ENCODE assay signal across 8 cellular contexts in genomic region chr2:27356382-27357181, GRCh38. TPM values are rescaled to one million over a fixed set of nuclear protein-coding genes. Genes with fewer than 3 reads are reported as not detected.
DNase-seq lines count a peak whose midpoint lies in the region; ATAC-seq, FAIRE-seq and TF ChIP-seq lines count a peak whose summit lies in the region.

Gene GTF3C2 (minus strand): TSS chr2:27356764. CDS start chr2:27343554, 13,210 bp downstream.

- H3K79me2 ChIP-seq in OCI-LY7 (ENCODE audit: insufficient read depth, low read depth, low read length), result peaks cover 66% of the 10 kb centered on the region
- H3K79me2 ChIP-seq in endothelial cell of umbilical vein (ENCODE audit: control insufficient read depth, insufficient read depth, low read length), result peaks cover 60% of the 10 kb centered on the region

- H3K9me3 ChIP-seq in OCI-LY7 (ENCODE audit: low read length) (no peaks in the 10 kb centered on the region), endothelial cell of umbilical vein (replicated peaks; ENCODE audit: control insufficient read depth, insufficient read depth, low read length) (no peaks in the 10 kb centered on the region)

- H3K4me2 ChIP-seq in OCI-LY7 (ENCODE audit: low read length) (peak within 1 kb of the TSS; percentile 97), endothelial cell of umbilical vein (ENCODE audit: insufficient read depth, low read length) (peak within 1 kb of the TSS; percentile 99)

- peak within 1 kb of the TSS; percentile 95 for H3K9ac ChIP-seq in endothelial cell of umbilical vein (replicated peaks; ENCODE audit: extremely low read depth, insufficient read depth, low read length)

- peak within 1 kb of the TSS; percentile 77 for H3K4me3 ChIP-seq in OCI-LY7 (ENCODE audit: low read depth, low read length, poor library complexity, severe bottlenecking)
- H3K4me3 ChIP-seq in endothelial cell of umbilical vein (replicated peaks in 1 of 3; ENCODE audit: insufficient read depth in 1 of 3, low read depth in 1 of 3, low read length in 3 of 3), result peak within 1 kb of the TSS; percentile 40 to 90 (median 63)

- BruUV-seq in OCI-LY7 (replicated peaks; lab: Mats Ljungman, UMichigan) (no TSS peak), endothelial cell of umbilical vein (replicated peaks; lab: Mats Ljungman, UMichigan) (TSS peak; percentile 61)

- H2AFZ ChIP-seq in OCI-LY7 (ENCODE audit: low read length) (peak within 1 kb of the TSS; percentile 77), endothelial cell of umbilical vein (ENCODE audit: low read depth, low read length) (peak within 1 kb of the TSS; percentile 83)

- peaks cover 29% of the 10 kb centered on the region for H3K4me1 ChIP-seq in OCI-LY7 (ENCODE audit: insufficient read depth, low read length, poor library complexity, severe bottlenecking)
- H3K4me1 ChIP-seq in endothelial cell of umbilical vein (ENCODE audit: control insufficient read depth, extremely low read depth, insufficient read depth, low read length), result peaks cover 16% of the 10 kb centered on the region

- dilution Hi-C loops in endothelial cell of umbilical vein (cut with MboI; ENCODE audit: extremely low pct_ligation_motif_present, low sequenced_read_pairs), result no loop called here

- H3K36me3 ChIP-seq in OCI-LY7 (ENCODE audit: insufficient read depth, low read length) (peaks cover 19% of the 10 kb centered on the region), endothelial cell of umbilical vein (ENCODE audit: control insufficient read depth in 2 of 2, extremely low read depth in 1 of 2, insufficient read depth in 2 of 2, low read length in 2 of 2) (no peaks in the 10 kb centered on the region)

- peak within 1 kb of the TSS; percentile 88 for H3K27ac ChIP-seq in OCI-LY7 (ENCODE audit: low read depth, low read length, poor library complexity, severe bottlenecking)
- H3K27ac ChIP-seq in endothelial cell of umbilical vein (ENCODE audit: insufficient read depth, low read depth, low read length), result peak within 1 kb of the TSS; percentile 83

- no peak for FAIRE-seq in D721Med (lab: Jason Lieb, UNC)
- peak; percentile 94 for FAIRE-seq in endothelial cell of umbilical vein (lab: Jason Lieb, UNC)

- TF ChIP-seq CTCF in D721Med (IDR thresholded peaks at IDR 0.05; ENCODE audit: insufficient read depth, missing control alignments) (no peak), OCI-LY7 (conservative IDR thresholded peaks at IDR 0.05; ENCODE audit: low read length) (no peak), endothelial cell of umbilical vein (IDR thresholded peaks at IDR 0.05; ENCODE audit: extremely low read depth in 1 of 2, insufficient read depth in 1 of 2, low read depth in 1 of 2, low read length in 2 of 2) (no peak)

- ATAC-seq in GM21526 (IDR thresholded peaks at IDR 0.05; ENCODE audit: low FRiP score, unreplicated experiment), result peak; percentile 61

- POLR2A ChIA-PET in OCI-LY7 (lab: Charles Lee), result interaction anchor here (0.6 to 1.9 kb wide), 6 partner anchors 13 to 271 kb away, joined by 3 to 10 read pairs (median 4); partner anchors contain the start of gene EIF2B4
- POLR2A ChIA-PET in endothelial cell of umbilical vein (lab: Charles Lee), result interaction anchor here (0.8 to 1.5 kb wide), 3 partner anchors 13 to 34 kb away, joined by 3 to 7 read pairs (median 4); partner anchors contain the start of gene EIF2B4

- intact Hi-C loops in OCI-LY7 (cut with micrococcal nuclease; ENCODE audit: unreplicated experiment), result loop anchor here (1.0 to 5.0 kb wide), 4 partner anchors 14 to 306 kb away; partner anchors contain the start of genes AGBL5, ATRAID, EIF2B4 and MPV17
- intact Hi-C loops in endothelial cell of umbilical vein (cut with micrococcal nuclease), result loop anchor here (1.0 to 5.0 kb wide), 6 partner anchors 14 to 327 kb away; partner anchors contain the start of genes CAD, EIF2B4, MPV17 and NRBP1

- H3K9me2 ChIP-seq in OCI-LY7 (ENCODE audit: insufficient read depth, low read length), result no peaks in the 10 kb centered on the region

- H3K9me1 ChIP-seq in endothelial cell of umbilical vein (replicated peaks; ENCODE audit: control insufficient read depth, extremely low read depth, insufficient read depth, low read length), result no peaks in the 10 kb centered on the region

- DNase-seq in D721Med (ENCODE audit: insufficient read length, low spot score) (peak; percentile 70), HuH-7.5 (ENCODE audit: low spot score) (peak; percentile 75), OCI-LY7 (ENCODE audit: low spot score) (peak; percentile 99), activated T-cell treated with anti-CD3 and anti-CD28 coated beads for 1 hour (ENCODE audit: low read depth) (peak; percentile 84), endothelial cell of umbilical vein (ENCODE audit: low read depth, low spot score) (peak; percentile 98), middle frontal gyrus (ENCODE audit: extremely low spot score, low spot score) (peak; percentile 96)
- peak; percentile 81 to 88 for DNase-seq in stimulated activated CD8-positive, alpha-beta memory T cell treated with anti-CD3 and anti-CD28 coated beads, Interleukin-2, amount 100 ng/mL, for 48 hours (ENCODE audit: low read depth in 2 of 2)

- no peak for TF ChIP-seq POLR2A in endothelial cell of umbilical vein (IDR thresholded peaks at IDR 0.05; ENCODE audit: low read depth, low read length)

- H3K27me3 ChIP-seq in endothelial cell of umbilical vein (ENCODE audit: control insufficient read depth in 2 of 2, insufficient read depth in 2 of 2, low read length in 2 of 2), result no peaks in the 10 kb centered on the region

- CTCF ChIA-PET in OCI-LY7 (lab: Charles Lee; ENCODE audit: unreplicated experiment) (interaction anchor here (1.2 kb wide), 1 partner anchor 38 kb away, joined by 3 read pairs; no protein-coding TSS in a partner anchor), endothelial cell of umbilical vein (lab: Charles Lee) (interaction anchor here (1.0 to 1.8 kb wide), 4 partner anchors 12 to 276 kb away, joined by 3 to 8 read pairs (median 5); partner anchors contain the start of genes EIF2B4 and PPM1G)

- 0 out of 2 replicates have a peak, but pooled peaks cover 4% of the 10 kb centered on the region for H4K20me1 ChIP-seq in OCI-LY7 (ENCODE audit: insufficient read depth, low read length)
- H4K20me1 ChIP-seq in endothelial cell of umbilical vein (replicated peaks; ENCODE audit: control insufficient read depth, extremely low read depth, insufficient read depth, low read length), result no peaks in the 10 kb centered on the region

TF ChIP-seq in endothelial cell of umbilical vein, 7 proteins besides CTCF, POLR2A, EP300 and RAD21:
- TF ChIP-seq MYC (IDR thresholded peaks at IDR 0.05; ENCODE audit: low read depth, low read length) (peak; percentile 59), EZH2 (IDR thresholded peaks at IDR 0.05; ENCODE audit: borderline replicate concordance, low read depth, low read length, severe bottlenecking) (no peak), MAX (IDR thresholded peaks at IDR 0.05; ENCODE audit: insufficient read depth, insufficient read length) (peak; percentile 81), FOS (IDR thresholded peaks at IDR 0.05; ENCODE audit: borderline replicate concordance, insufficient read depth, low read length) (no peak), JUN (IDR thresholded peaks at IDR 0.05; ENCODE audit: borderline replicate concordance, insufficient read depth, insufficient read length, low read depth) (no peak), GATA2 (IDR thresholded peaks at IDR 0.05; ENCODE audit: insufficient read depth, insufficient read length, low read depth, low read length) (no peak), POLR2AphosphoS5 (IDR thresholded peaks at IDR 0.05; ENCODE audit: insufficient read depth, low read depth, low read length) (peak; percentile 98)
TF ChIP-seq in endothelial cell of umbilical vein: peak in this region for 3.

RNA-seq across cellular contexts. Expression of gene GTF3C2, which starts in this region (rescaled TPM):
- total RNA-seq in OCI-LY7 (2014; rRNA removed; shearing (Covaris generic)), result 54.2 and 56.9 TPM in 2 replicates
- 70.3 and 77.7 TPM in 2 replicates for total RNA-seq in OCI-LY7 (2022)
- total RNA-seq in endothelial cell of umbilical vein, result 57.4 and 63.2 TPM in 2 replicates
- polyA plus RNA-seq in endothelial cell of umbilical vein, result 59.7 and 68.3 TPM in 2 replicates
- 43.4 and 47.8 TPM in 2 replicates for polyA plus RNA-seq in endothelial cell of umbilical vein (2011; cell fraction: cytosol; rRNA removed)
- polyA plus RNA-seq in endothelial cell of umbilical vein (2011; cell fraction: nucleus; rRNA removed), result 161 and 188 TPM in 2 replicates
- 50.4 and 61.9 TPM in 2 replicates for polyA plus RNA-seq in endothelial cell of umbilical vein (2012)
- polyA minus RNA-seq in endothelial cell of umbilical vein, result 90.4 and 101 TPM in 2 replicates
- polyA minus RNA-seq in endothelial cell of umbilical vein (2011; cell fraction: cytosol; rRNA and poly(A)+ RNA removed), result 50.4 TPM
- polyA minus RNA-seq in endothelial cell of umbilical vein (2011; cell fraction: nucleus; rRNA and poly(A)+ RNA removed), result 62.7 and 91.9 TPM in 2 replicates

Comparison
In these comparisons a context has a peak if more than half of its experiments do, and no peak if none do; other contexts are left out.
1. Peak in every context shown above with its lines: DNase-seq, ATAC-seq, H3K4me3 ChIP-seq and H3K27ac ChIP-seq.